Comparison of ENCODE assay signal across 8 cellular contexts in genomic region chr7:4681922-4682620, GRCh38. TPM values are rescaled to one million over a fixed set of nuclear protein-coding genes. Genes with fewer than 3 reads are reported as not detected.
A peak's percentile ranks its signal among the peaks of the same experiment; 100 is the strongest.
DNase-seq lines count a peak whose midpoint lies in the region; ATAC-seq and TF ChIP-seq lines count a peak whose summit lies in the region.

Gene FOXK1, plus strand, starts transcription at chr7:4682295. Its CDS starts 14 bp downstream, at chr7:4682309.

- H3K27ac Mint-ChIP-seq in activated CD4-positive, alpha-beta T cell treated with anti-CD3 and anti-CD28 coated beads for 36 hours, result peak within 1 kb of the TSS; percentile 98

- H3K9me3 ChIP-seq in colonic mucosa, result no peaks in the 10 kb centered on the region

- H3K4me3 Mint-ChIP-seq in activated CD4-positive, alpha-beta T cell treated with anti-CD3 and anti-CD28 coated beads for 36 hours, result peak within 1 kb of the TSS; percentile 91

- POLR2A ChIA-PET in activated CD4-positive, alpha-beta T cell treated with anti-CD3 and anti-CD28 coated beads for 36 hours (lab: Charles Lee), result interaction anchor here (2.2 kb wide), 1 partner anchor 41 kb away, joined by 16 read pairs; no protein-coding TSS in a partner anchor

- peaks cover 30% of the 10 kb centered on the region for H3K4me1 Mint-ChIP-seq in activated CD4-positive, alpha-beta T cell treated with anti-CD3 and anti-CD28 coated beads for 36 hours

- H3K27me3 Mint-ChIP-seq in activated CD4-positive, alpha-beta T cell treated with anti-CD3 and anti-CD28 coated beads for 36 hours, result no peaks in the 10 kb centered on the region

- H3K9ac ChIP-seq in colonic mucosa (ENCODE audit: low read depth in 2 of 2, low read length in 2 of 2), result peak within 1 kb of the TSS; percentile 98 to 99

- intact Hi-C loops in activated CD4-positive, alpha-beta T cell treated with anti-CD3 and anti-CD28 coated beads for 36 hours (cut with DNase I, micrococcal nuclease), result loop anchor here (1.0 to 2.0 kb wide), 5 partner anchors 41 to 201 kb away; partner anchors contain the start of genes AP5Z1 (in 1 of the 2) and RADIL (in 1 of the 2)
- intact Hi-C loops in colonic mucosa (cut with DNase I) (loop anchor here (2.0 to 5.0 kb wide), 2 partner anchors 39 to 70 kb away; no protein-coding TSS in a partner anchor), left colon (cut with DNase I, micrococcal nuclease) (loop anchor here in 1 of 2 donors (5.0 kb wide), 2 partner anchors 40 to 60 kb away; no protein-coding TSS in a partner anchor)

- peaks cover 6% of the 10 kb centered on the region for H3K4me1 ChIP-seq in colonic mucosa

- CTCF ChIA-PET in activated CD4-positive, alpha-beta T cell treated with anti-CD3 and anti-CD28 coated beads for 36 hours (lab: Charles Lee), result interaction anchor here (1.0 kb wide), 2 partner anchors 41 to 70 kb away, joined by 3 to 4 read pairs; no protein-coding TSS in a partner anchor

- peak; percentile 87 for DNase-seq in NCI-H2227 (lab: John Stamatoyannopoulos, UW; ENCODE audit: unreplicated experiment)
- DNase-seq in activated CD4-positive, alpha-beta T cell treated with anti-CD3 and anti-CD28 coated beads for 36 hours, result peak; percentile 90
- DNase-seq in colonic mucosa, result peak; percentile 67
- peak; percentile 66 to 84 for DNase-seq in left colon
- DNase-seq in stimulated activated CD4-positive, alpha-beta T cell treated with anti-CD3 and anti-CD28 coated beads, Interleukin-2, amount 100 ng/mL, for 24 hours, result peak; percentile 84 to 87

- TF ChIP-seq CTCF in 22Rv1 (IDR thresholded peaks at IDR 0.05), result no peak
- no peak for TF ChIP-seq CTCF in colonic mucosa (IDR thresholded peaks at IDR 0.05)

- peak within 1 kb of the TSS; percentile 65 for H3K4me3 ChIP-seq in colonic mucosa

- ATAC-seq in GM18511 (IDR thresholded peaks at IDR 0.05; ENCODE audit: unreplicated experiment) (peak; percentile 71), HG02981 (IDR thresholded peaks at IDR 0.05; ENCODE audit: unreplicated experiment) (peak; percentile 72), left colon (peak; percentile 73)
- ATAC-seq in activated CD4-positive, alpha-beta T cell treated with anti-CD3 and anti-CD28 coated beads for 36 hours, result peak; percentile 78

- H3K27ac ChIP-seq in 22Rv1, result peak within 1 kb of the TSS; percentile 72
- H3K27ac ChIP-seq in colonic mucosa, result peak within 1 kb of the TSS; percentile 83

- H3K9me3 Mint-ChIP-seq in activated CD4-positive, alpha-beta T cell treated with anti-CD3 and anti-CD28 coated beads for 36 hours (ENCODE audit: low read depth), result no peaks in the 10 kb centered on the region

- no peaks in the 10 kb centered on the region for H3K27me3 ChIP-seq in colonic mucosa

- H3K36me3 ChIP-seq in colonic mucosa, result no peaks in the 10 kb centered on the region

- peaks cover 14% of the 10 kb centered on the region for H3K36me3 Mint-ChIP-seq in activated CD4-positive, alpha-beta T cell treated with anti-CD3 and anti-CD28 coated beads for 36 hours (ENCODE audit: low read depth)

RNA-seq across cellular contexts. Expression of gene FOXK1, which starts in this region (rescaled TPM):
- 10 to 100 TPM; 30.0 to 33.9 TPM for total RNA-seq in activated CD4-positive, alpha-beta T cell treated with anti-CD3 and anti-CD28 coated beads for 36 hours
- 10 to 100 TPM; 29.6 to 30.8 TPM for total RNA-seq in colonic mucosa
- total RNA-seq in left colon, result 10 to 100 TPM; 19.9 to 28.3 TPM

Comparison
In these comparisons a context has a peak if more than half of its experiments do, and no peak if none do; other contexts are left out.
1. Peak in every context shown above with its lines: DNase-seq, ATAC-seq, H3K4me3 ChIP-seq and H3K27ac ChIP-seq.